Comparison of ENCODE assay signal across 21 cellular contexts in genomic region chr2:134852518-134852917, GRCh38. TPM values are rescaled to one million over a fixed set of nuclear protein-coding genes. Genes with fewer than 3 reads are reported as not detected.
DNase-seq lines count a peak whose midpoint lies in the region; ATAC-seq, FAIRE-seq and TF ChIP-seq lines count a peak whose summit lies in the region.
"Had no signal": no experiment of that assay in that cellular context is flagged by ENCODE, and none has a peak within 500 bp of the region (broad histone marks: within the 10 kb centered on the region; RNA-seq: fewer than 3 reads in every experiment).

No MANE protein-coding gene starts in this region.

- CTCF ChIA-PET in A549 (lab: Yijun Ruan, JAX): no interaction called here

- no peaks in the 10 kb centered on the region for H3K4me1 ChIP-seq in A549
- no peaks in the 10 kb centered on the region for H3K4me1 ChIP-seq in GM23338 (ENCODE audit: insufficient read depth)

- no peaks in the 10 kb centered on the region for H3K36me3 ChIP-seq in GM23338 (ENCODE audit: insufficient read depth)

- 55% methylated on average over 7 of the region's 7 CpGs for WGBS in A549 (ENCODE audit: missing lambda C conversion rate)

- POLR2A ChIA-PET in A549 (lab: Yijun Ruan, JAX): no interaction called here

- H3K36me3 Mint-ChIP-seq in GM23338 (ENCODE audit: low read depth): no peaks in the 10 kb centered on the region; the same call in 2 of the 3 replicates
- no peaks in the 10 kb centered on the region for H3K36me3 Mint-ChIP-seq in activated CD4-positive, alpha-beta T cell treated with anti-CD3 and anti-CD28 coated beads, Interleukin-2, amount 10 ng/mL, durations not matched to agents 24 days and 14 days (ENCODE audit: low read depth)
- H3K36me3 Mint-ChIP-seq: CD14-positive monocyte had no signal

- no peaks in the 10 kb centered on the region for H3F3A ChIP-seq in GM23338 (replicated peaks; ENCODE audit: low read depth)

- peaks cover 5% of the 10 kb centered on the region; the same call in 1 of the 3 replicates for H3K9me3 Mint-ChIP-seq in GM23338
- H3K9me3 Mint-ChIP-seq in activated CD4-positive, alpha-beta T cell treated with anti-CD3 and anti-CD28 coated beads, Interleukin-2, amount 10 ng/mL, durations not matched to agents 24 days and 14 days: peaks cover 4% of the 10 kb centered on the region

- no peak overlapping the region for H3K4me3 Mint-ChIP-seq in GM23338
- no peak overlapping the region for H3K4me3 Mint-ChIP-seq in activated CD4-positive, alpha-beta T cell treated with anti-CD3 and anti-CD28 coated beads, Interleukin-2, amount 10 ng/mL, durations not matched to agents 24 days and 14 days

- no peak overlapping the region for H2AFZ ChIP-seq in GM23338

- no peaks in the 10 kb centered on the region for H3K9me3 ChIP-seq in A549

- DNase-seq in A549 (ENCODE audit: low read depth in 1 of 2, low spot score in 1 of 2): no peak
- peak; percentile 52 for DNase-seq in GM23338 (ENCODE audit: low spot score)
- peak; percentile 7 for DNase-seq in SK-N-DZ (ENCODE audit: low spot score)
- peak; percentile 20 for DNase-seq in iPS DF 19.7 (ENCODE audit: low read depth, low spot score)
- DNase-seq in GM19240 (ENCODE audit: insufficient read length, low spot score): no peak
- no peak for DNase-seq in D341Med (ENCODE audit: low spot score)
- DNase-seq in D721Med (ENCODE audit: insufficient read length, low spot score): no peak
- DNase-seq in activated CD4-positive, alpha-beta T cell treated with anti-CD3 and anti-CD28 coated beads, Interleukin-2, amount 10 ng/mL, durations not matched to agents 24 days and 14 days: no peak
- DNase-seq: COR-L47, GDM1, HCEC 1CT, NCI-H1048, NCI-H1694, NCI-H2107, NCI-H446, NCI-H748 treated with DMSO at 0.1 percent for 48 hours had no signal

- H3K4me2 ChIP-seq in A549: no peak overlapping the region
- H3K4me2 ChIP-seq in GM23338: no peak overlapping the region

- H3K27ac ChIP-seq in A549 (no peak overlapping the region), GM23338 (ENCODE audit: low read depth) (no peak overlapping the region)

- H3K9me2 ChIP-seq in GM23338 (ENCODE audit: insufficient read depth): 0 out of 2 replicates have a peak, but pooled peaks cover 3% of the 10 kb centered on the region

- no peaks in the 10 kb centered on the region for H3K4me1 Mint-ChIP-seq in GM23338
- H3K4me1 Mint-ChIP-seq in activated CD4-positive, alpha-beta T cell treated with anti-CD3 and anti-CD28 coated beads, Interleukin-2, amount 10 ng/mL, durations not matched to agents 24 days and 14 days: no peaks in the 10 kb centered on the region
- H3K4me1 Mint-ChIP-seq: CD14-positive monocyte had no signal

- H4K20me1 ChIP-seq in GM23338 (replicated peaks; ENCODE audit: insufficient read depth): no peaks in the 10 kb centered on the region

- TF ChIP-seq EP300 in A549 (IDR thresholded peaks at IDR 0.05): no peak

- no peak for TF ChIP-seq RAD21 in A549 (conservative IDR thresholded peaks at IDR 0.05 in 1 of 2, IDR thresholded peaks at IDR 0.05 in 1 of 2)

- intact Hi-C loops in activated CD4-positive, alpha-beta T cell treated with anti-CD3 and anti-CD28 coated beads, Interleukin-2, amount 10 ng/mL, durations not matched to agents 24 days and 14 days (cut with micrococcal nuclease): no loop called here

- TF ChIP-seq POLR2A in A549 (IDR thresholded peaks at IDR 0.05; ENCODE audit: low read length): no peak

- H3K4me3 ChIP-seq in A549 (no peak overlapping the region), GM23338 (no peak overlapping the region)
- H3K4me3 ChIP-seq: K562 had no signal

- TF ChIP-seq CTCF in A549 (IDR thresholded peaks at IDR 0.05): no peak
- TF ChIP-seq CTCF in GM23338 (conservative IDR thresholded peaks at IDR 0.05; ENCODE audit: low read depth in 2 of 2): no peak
- no peak for TF ChIP-seq CTCF in D721Med (IDR thresholded peaks at IDR 0.05; ENCODE audit: insufficient read depth, missing control alignments)

- H3K27me3 Mint-ChIP-seq in GM23338 (ENCODE audit: insufficient read depth, low read depth, poor library complexity): no peaks in the 10 kb centered on the region
- peaks cover 1% of the 10 kb centered on the region for H3K27me3 Mint-ChIP-seq in activated CD4-positive, alpha-beta T cell treated with anti-CD3 and anti-CD28 coated beads, Interleukin-2, amount 10 ng/mL, durations not matched to agents 24 days and 14 days

- no peaks in the 10 kb centered on the region for H3K27me3 ChIP-seq in GM23338 (ENCODE audit: insufficient read depth)

- no peaks in the 10 kb centered on the region for H3K79me2 ChIP-seq in GM23338 (replicated peaks; ENCODE audit: insufficient read depth)

- no peak for FAIRE-seq in A549 (lab: Jason Lieb, UNC)
- FAIRE-seq in D721Med (lab: Jason Lieb, UNC): no peak
- FAIRE-seq: HTR-8/SVneo, K562 had no signal

- ATAC-seq in A549 (no peak), GM23338 (peak; percentile 62)
- ATAC-seq: K562, Right ventricle myocardium inferior had no signal

- H3K27ac Mint-ChIP-seq in GM23338: no peak overlapping the region
- H3K27ac Mint-ChIP-seq in activated CD4-positive, alpha-beta T cell treated with anti-CD3 and anti-CD28 coated beads, Interleukin-2, amount 10 ng/mL, durations not matched to agents 24 days and 14 days: no peak overlapping the region

TF ChIP-seq in A549, 52 proteins besides CTCF, POLR2A, EP300 and RAD21:
- 0 out of 2 replicates have a peak, but pooled peaks have one; percentile 23 for TF ChIP-seq REST (IDR thresholded peaks at IDR 0.05)
- TF ChIP-seq POLR2AphosphoS2 (conservative IDR thresholded peaks at IDR 0.05; ENCODE audit: low read length): no peak

TF ChIP-seq in GM23338, 12 proteins besides CTCF, POLR2A, EP300 and RAD21:
- TF ChIP-seq EZH2 (IDR thresholded peaks at IDR 0.05; ENCODE audit: low read depth, unreplicated experiment) (no peak), REST (IDR thresholded peaks at IDR 0.05; ENCODE audit: unreplicated experiment) (peak; percentile 45)

RNA-seq across cellular contexts. Expression of gene ACMSD, which starts 14.1 kb away (rescaled TPM):
- polyA plus RNA-seq in A549 (2011; rRNA removed): 0.09 and 0.13 TPM in 2 replicates
- polyA plus RNA-seq in A549 (2012; cell fraction: cytosol; rRNA removed): not detected in 2 replicates
- polyA plus RNA-seq in A549 (2012; cell fraction: nucleus; rRNA removed): not detected in 2 replicates
- polyA plus RNA-seq in A549 (2017; fragmentation: RNase III; extraction: RNeasy Plus Mini Kit Qiagen cat#74134 plus additional on column Dnase treatment): not detected in 3 replicates
- polyA minus RNA-seq in A549 (2011; rRNA and poly(A)+ RNA removed): 0.19 TPM in 1 of 2 replicates, not detected in the other
- not detected in 2 replicates for total RNA-seq in GM23338 (2014; rRNA removed; shearing (Covaris generic))
- 0.11 and 0.24 TPM in 2 replicates for polyA plus RNA-seq in GM23338 (2016; fragmentation: Nextera tagmentation; extraction: Ambion mirVana)
- not detected in 2 replicates for polyA plus RNA-seq in SK-N-DZ (2014; cell fraction: cytosol; rRNA removed)
- not detected in 2 replicates for polyA plus RNA-seq in SK-N-DZ (2014; cell fraction: nucleus; rRNA removed)
- total RNA-seq in activated CD4-positive, alpha-beta T cell treated with anti-CD3 and anti-CD28 coated beads, Interleukin-2, amount 10 ng/mL, durations not matched to agents 24 days and 14 days: not detected in 2 replicates
- total RNA-seq: A172, K562, Right ventricle myocardium inferior had no signal
- polyA plus RNA-seq: CD14-positive monocyte, K562 had no signal

Comparison
In these comparisons a context has a peak if more than half of its experiments do, and no peak if none do; other contexts are left out.
1. DNase-seq: peak in GM23338 (single experiment), SK-N-DZ (single experiment) and iPS DF 19.7 (single experiment); none in A549 (0 of 2), GM19240 (single experiment), D341Med (single experiment), D721Med (single experiment) and activated CD4-positive, alpha-beta T cell treated with anti-CD3 and anti-CD28 coated beads, Interleukin-2, amount 10 ng/mL, durations not matched to agents 24 days and 14 days (single experiment).